1 cellular context compared by ENCODE assay signal in the genomic region with DNA sequence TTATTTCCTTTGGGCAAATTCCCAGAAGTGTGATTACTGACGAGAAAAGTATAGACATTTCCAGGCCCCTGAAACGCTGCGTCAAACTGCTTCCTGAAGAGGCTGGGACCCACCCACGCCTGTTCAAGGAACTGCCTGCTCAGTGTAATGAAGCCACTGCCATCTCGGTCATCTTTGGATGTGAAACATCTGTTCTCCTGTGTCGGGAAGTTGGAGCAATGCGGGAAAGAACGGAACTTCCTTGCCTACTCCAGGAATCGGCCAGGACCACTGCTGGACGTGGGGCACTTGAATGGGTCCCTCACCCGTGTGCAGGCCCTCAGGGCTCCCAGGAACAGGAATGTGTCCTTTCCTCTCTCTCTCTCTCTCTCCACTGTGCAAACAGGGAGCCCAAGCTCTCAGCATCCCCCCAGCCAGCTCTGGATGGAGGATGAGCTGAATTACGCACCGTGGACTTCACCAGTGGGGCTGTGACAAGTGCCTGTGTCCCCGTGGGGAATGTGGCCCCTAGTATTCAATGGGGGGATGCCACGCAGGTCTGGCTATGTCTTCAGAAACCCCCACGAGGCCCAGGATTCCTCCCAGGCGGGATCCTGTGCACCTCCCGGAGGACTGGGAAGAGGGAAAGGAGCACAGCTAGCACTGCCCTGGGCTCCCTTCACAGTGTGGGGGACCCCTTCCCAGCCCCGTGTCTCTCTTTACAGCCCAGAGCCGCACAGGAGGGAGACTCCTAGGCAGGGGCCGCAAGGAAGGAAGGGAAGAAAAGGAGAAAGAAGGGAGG.
TF ChIP-seq lines count a peak whose summit lies in the region.

No MANE protein-coding gene starts in this region.

TF ChIP-seq in WTC11, 78 proteins besides CTCF, POLR2A, EP300 and RAD21 (continued from another document):
- TF ChIP-seq PRDM15 (CRISPR knock-in tag; IDR thresholded peaks at IDR 0.05) (no peak), NR3C1 (CRISPR knock-in tag; conservative IDR thresholded peaks at IDR 0.05; ENCODE audit: low read depth) (no peak), NR2C2 (CRISPR knock-in tag; IDR thresholded peaks at IDR 0.05) (no peak), ZNF671 (CRISPR knock-in tag; IDR thresholded peaks at IDR 0.05) (no peak), CREB1 (CRISPR knock-in tag; IDR thresholded peaks at IDR 0.05) (no peak), ZNF219 (CRISPR knock-in tag; IDR thresholded peaks at IDR 0.05; ENCODE audit: borderline replicate concordance) (no peak), ATF6 (CRISPR knock-in tag; IDR thresholded peaks at IDR 0.05) (no peak), JAZF1 (CRISPR knock-in tag; IDR thresholded peaks at IDR 0.05) (no peak), SOX15 (CRISPR knock-in tag; IDR thresholded peaks at IDR 0.05) (no peak), MYBL2 (CRISPR knock-in tag; IDR thresholded peaks at IDR 0.05) (no peak)
- TF ChIP-seq, protein P1, sequence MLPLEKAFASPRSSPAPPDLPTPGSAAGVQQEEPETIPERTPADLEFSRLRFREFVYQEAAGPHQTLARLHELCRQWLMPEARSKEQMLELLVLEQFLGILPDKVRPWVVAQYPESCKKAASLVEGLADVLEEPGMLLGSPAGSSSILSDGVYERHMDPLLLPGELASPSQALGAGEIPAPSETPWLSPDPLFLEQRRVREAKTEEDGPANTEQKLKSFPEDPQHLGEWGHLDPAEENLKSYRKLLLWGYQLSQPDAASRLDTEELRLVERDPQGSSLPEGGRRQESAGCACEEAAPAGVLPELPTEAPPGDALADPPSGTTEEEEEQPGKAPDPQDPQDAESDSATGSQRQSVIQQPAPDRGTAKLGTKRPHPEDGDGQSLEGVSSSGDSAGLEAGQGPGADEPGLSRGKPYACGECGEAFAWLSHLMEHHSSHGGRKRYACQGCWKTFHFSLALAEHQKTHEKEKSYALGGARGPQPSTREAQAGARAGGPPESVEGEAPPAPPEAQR (CRISPR knock-in tag; IDR thresholded peaks at IDR 0.05) = no peak
- TF ChIP-seq, protein P2, sequence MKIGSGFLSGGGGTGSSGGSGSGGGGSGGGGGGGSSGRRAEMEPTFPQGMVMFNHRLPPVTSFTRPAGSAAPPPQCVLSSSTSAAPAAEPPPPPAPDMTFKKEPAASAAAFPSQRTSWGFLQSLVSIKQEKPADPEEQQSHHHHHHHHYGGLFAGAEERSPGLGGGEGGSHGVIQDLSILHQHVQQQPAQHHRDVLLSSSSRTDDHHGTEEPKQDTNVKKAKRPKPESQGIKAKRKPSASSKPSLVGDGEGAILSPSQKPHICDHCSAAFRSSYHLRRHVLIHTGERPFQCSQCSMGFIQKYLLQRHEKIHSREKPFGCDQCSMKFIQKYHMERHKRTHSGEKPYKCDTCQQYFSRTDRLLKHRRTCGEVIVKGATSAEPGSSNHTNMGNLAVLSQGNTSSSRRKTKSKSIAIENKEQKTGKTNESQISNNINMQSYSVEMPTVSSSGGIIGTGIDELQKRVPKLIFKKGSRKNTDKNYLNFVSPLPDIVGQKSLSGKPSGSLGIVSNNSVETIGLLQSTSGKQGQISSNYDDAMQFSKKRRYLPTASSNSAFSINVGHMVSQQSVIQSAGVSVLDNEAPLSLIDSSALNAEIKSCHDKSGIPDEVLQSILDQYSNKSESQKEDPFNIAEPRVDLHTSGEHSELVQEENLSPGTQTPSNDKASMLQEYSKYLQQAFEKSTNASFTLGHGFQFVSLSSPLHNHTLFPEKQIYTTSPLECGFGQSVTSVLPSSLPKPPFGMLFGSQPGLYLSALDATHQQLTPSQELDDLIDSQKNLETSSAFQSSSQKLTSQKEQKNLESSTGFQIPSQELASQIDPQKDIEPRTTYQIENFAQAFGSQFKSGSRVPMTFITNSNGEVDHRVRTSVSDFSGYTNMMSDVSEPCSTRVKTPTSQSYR (CRISPR knock-in tag; IDR thresholded peaks at IDR 0.05) = no peak
